ENCODE assay signal across 8 cellular contexts in the genomic region with DNA sequence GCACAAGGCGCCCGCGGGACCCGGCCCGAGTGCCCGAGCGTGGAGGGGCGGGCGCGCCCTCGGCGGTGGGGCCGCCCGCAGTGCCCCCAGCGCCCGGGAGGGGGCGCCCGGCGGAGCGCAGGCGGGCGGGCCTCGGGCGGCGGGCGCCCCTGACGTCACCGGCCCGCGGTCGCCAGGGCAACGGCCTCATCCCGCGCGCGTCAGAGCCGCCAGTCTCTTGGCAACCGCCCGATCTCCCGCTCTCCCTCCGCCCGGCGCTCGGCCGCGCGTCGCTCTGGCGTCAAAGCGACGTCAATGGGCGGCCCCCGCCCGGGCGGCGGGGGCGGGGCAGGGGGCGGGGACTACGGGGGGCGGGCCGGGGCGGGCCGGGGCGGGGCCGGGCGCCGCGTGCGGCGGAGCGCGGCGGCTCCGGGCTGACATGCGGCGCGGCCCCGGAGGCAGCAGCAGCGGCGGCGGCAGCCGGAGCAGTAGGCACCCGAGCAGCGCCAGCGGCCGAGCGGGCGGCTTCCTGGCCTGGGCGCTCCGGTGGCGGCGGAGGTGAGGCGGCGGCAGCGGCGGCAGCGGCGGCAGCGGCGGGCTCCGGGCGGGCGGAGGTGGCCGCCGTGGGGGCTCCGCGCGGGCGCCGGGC.
A peak's percentile ranks its signal among the peaks of the same experiment; 100 is the strongest.
DNase-seq lines count a peak whose midpoint lies in the region; ATAC-seq and TF ChIP-seq lines count a peak whose summit lies in the region.
"Not testable (repeated sequence)": the region's sequence is repeated elsewhere in the genome, so short reads cannot be mapped to it uniquely, and the experiment has no call there.

No MANE protein-coding gene starts in this region.

- not testable (repeated sequence) for TF ChIP-seq POLR2A in gastroesophageal sphincter (IDR thresholded peaks at IDR 0.05)

- H3K9me3 Mint-ChIP-seq in CD4-positive, CD25-positive, alpha-beta regulatory T cell; WTC11: not testable (repeated sequence)

- not testable (repeated sequence) for H3K9me3 ChIP-seq in CD4-positive, CD25-positive, alpha-beta regulatory T cell (ENCODE audit: control insufficient read depth in 2 of 2, low read length in 2 of 2); gastroesophageal sphincter

- H3K4me3 Mint-ChIP-seq in CD4-positive, CD25-positive, alpha-beta regulatory T cell; WTC11: not testable (repeated sequence)

- not testable (repeated sequence) for H3K4me3 ChIP-seq in CD4-positive, CD25-positive, alpha-beta regulatory T cell (ENCODE audit: low read depth, low read length)
- peak overlapping the region in 1 of 2 donors; percentile 48 for H3K4me3 ChIP-seq in gastroesophageal sphincter

- not testable (repeated sequence) for H3K4me1 ChIP-seq in CD4-positive, CD25-positive, alpha-beta regulatory T cell (ENCODE audit: control insufficient read depth, insufficient read depth, low read length, poor library complexity, severe bottlenecking); gastroesophageal sphincter

- H3K36me3 ChIP-seq in CD4-positive, CD25-positive, alpha-beta regulatory T cell (ENCODE audit: control insufficient read depth, insufficient read depth, low read length); gastroesophageal sphincter: not testable (repeated sequence)

- H3K27ac ChIP-seq in CD4-positive, CD25-positive, alpha-beta regulatory T cell (ENCODE audit: insufficient read depth, low read length, poor library complexity, severe bottlenecking), result not testable (repeated sequence)
- peak overlapping the region in 1 of 4 donors; percentile 75 for H3K27ac ChIP-seq in gastroesophageal sphincter

- WGBS in gastroesophageal sphincter (ENCODE audit: low coverage in 1 of 2), 2 donors, result no CpG with 5 or more reads among the region's 110 CpGs

- POLR2A ChIA-PET in WTC11 (lab: Charles Lee), result not testable (repeated sequence)

- not testable (repeated sequence) for DNase-seq in CD4-positive, CD25-positive, alpha-beta regulatory T cell; WTC11 (ENCODE audit: low spot score); omental fat pad (ENCODE audit: low spot score)

- not testable (repeated sequence) for H3K27ac Mint-ChIP-seq in CD4-positive, CD25-positive, alpha-beta regulatory T cell; WTC11

- H3K36me3 Mint-ChIP-seq in CD4-positive, CD25-positive, alpha-beta regulatory T cell; WTC11: not testable (repeated sequence)

- not testable (repeated sequence) for H3K4me1 Mint-ChIP-seq in CD4-positive, CD25-positive, alpha-beta regulatory T cell; WTC11

- CTCF ChIA-PET in WTC11 (lab: Charles Lee), result not testable (repeated sequence)

- not testable (repeated sequence) for TF ChIP-seq EP300 in gastroesophageal sphincter (IDR thresholded peaks at IDR 0.05)

- H3K27me3 ChIP-seq in CD4-positive, CD25-positive, alpha-beta regulatory T cell (ENCODE audit: control insufficient read depth, insufficient read depth, low read length); gastroesophageal sphincter: not testable (repeated sequence)

- not testable (repeated sequence) for TF ChIP-seq CTCF in WTC11 (IDR thresholded peaks at IDR 0.05); gastroesophageal sphincter (IDR thresholded peaks at IDR 0.05); omental fat pad (IDR thresholded peaks at IDR 0.05)

- ATAC-seq in CD4-positive, CD25-positive, alpha-beta regulatory T cell (ENCODE audit: low read depth in 2 of 2), result peak; percentile 93 to 94
- ATAC-seq in GM19043 (IDR thresholded peaks at IDR 0.05; ENCODE audit: low read depth, unreplicated experiment), result peak; percentile 70
- peak; percentile 75 for ATAC-seq in GM21576 (IDR thresholded peaks at IDR 0.05; ENCODE audit: unreplicated experiment)
- ATAC-seq in HG02885 (IDR thresholded peaks at IDR 0.05; ENCODE audit: poor library complexity, unreplicated experiment), result peak; percentile 85
- ATAC-seq in HG03354 (IDR thresholded peaks at IDR 0.05; ENCODE audit: poor library complexity, severe bottlenecking, unreplicated experiment), result peak; percentile 75
- ATAC-seq in WTC11, result peak; percentile 91
- ATAC-seq in gastroesophageal sphincter, result peak; percentile 94
- ATAC-seq in omental fat pad (ENCODE audit: low FRiP score), result peak; percentile 90

- H3K27me3 Mint-ChIP-seq in CD4-positive, CD25-positive, alpha-beta regulatory T cell; WTC11 (ENCODE audit: low read depth): not testable (repeated sequence)
